23 cellular contexts compared by ENCODE assay signal in genomic region chr7:55521543-55522267, GRCh38. TPM values are rescaled to one million over a fixed set of nuclear protein-coding genes. Genes with fewer than 3 reads are reported as not detected.
A peak's percentile ranks its signal among the peaks of the same experiment; 100 is the strongest.
DNase-seq lines count a peak whose midpoint lies in the region; ATAC-seq and TF ChIP-seq lines count a peak whose summit lies in the region.
"Had no signal": no experiment of that assay in that cellular context is flagged by ENCODE, and none has a peak within 500 bp of the region (broad histone marks: within the 10 kb centered on the region; RNA-seq: fewer than 3 reads in every experiment).

No MANE protein-coding gene starts in this region.

- H3K79me2 ChIP-seq in OCI-LY1 (ENCODE audit: insufficient read depth, low read length) = peaks cover 52% of the 10 kb centered on the region

- H3K9me3 Mint-ChIP-seq in CD4-positive, CD25-positive, alpha-beta regulatory T cell = no peaks in the 10 kb centered on the region
- H3K9me3 Mint-ChIP-seq in nephron progenitor cell = no peaks in the 10 kb centered on the region
- no peaks in the 10 kb centered on the region for H3K9me3 Mint-ChIP-seq in activated CD4-positive, alpha-beta memory T cell treated with anti-CD3 and anti-CD28 coated beads for 36 hours
- H3K9me3 Mint-ChIP-seq: activated naive CD4-positive, alpha-beta T cell treated with anti-CD3 and anti-CD28 coated beads, Interleukin-2, amount 50 U/mL, for 72 hours; naive B cell; stimulated activated naive CD8-positive, alpha-beta T cell treated with anti-CD3 and anti-CD28 coated beads, Interleukin-15, amount 100 ng/mL, for 72 hours had no signal

- no peak for DNase-seq in CD4-positive, CD25-positive, alpha-beta regulatory T cell
- no peak for DNase-seq in coronary artery (ENCODE audit: low spot score)
- DNase-seq in nephron progenitor cell = no peak
- DNase-seq in activated CD4-positive, alpha-beta memory T cell treated with anti-CD3 and anti-CD28 coated beads for 36 hours = no peak
- DNase-seq in Kasumi-1 (lab: John Stamatoyannopoulos, UW) = no peak
- DNase-seq in activated gamma-delta T cell (lab: John Stamatoyannopoulos, UW) = no peak
- DNase-seq in ecto neural progenitor cell (ENCODE audit: low spot score) = no peak
- DNase-seq: ACHN; activated CD4-positive, alpha-beta T cell treated with anti-CD3 and anti-CD28 coated beads, Interleukin-2, amount 50 U/mL, for 1 hour; activated T-cell treated with anti-CD3 and anti-CD28 coated beads, Interleukin-2, amount 50 U/mL, for 1 hour; effector CD8-positive, alpha-beta T cell; hippocampal formation; KBM-7; left ventricle myocardium inferior; naive B cell; NCI-H226; SIG-M5; stimulated activated CD4-positive, alpha-beta T cell treated with anti-CD3 and anti-CD28 coated beads, Interleukin-12 subunit alpha, Interleukin-12 subunit beta, amount 100 ng/mL, for 4 hours; stimulated activated naive CD8-positive, alpha-beta T cell treated with anti-CD3 and anti-CD28 coated beads, Interleukin-15, amount 100 ng/mL, for 72 hours; T1000 had no signal

- no peaks in the 10 kb centered on the region for H3K9me2 ChIP-seq in OCI-LY1 (ENCODE audit: low read depth, low read length)

- no peak overlapping the region for H2AFZ ChIP-seq in OCI-LY1 (ENCODE audit: low read length)

- H3K27me3 Mint-ChIP-seq in CD4-positive, CD25-positive, alpha-beta regulatory T cell = no peaks in the 10 kb centered on the region
- H3K27me3 Mint-ChIP-seq in nephron progenitor cell (ENCODE audit: low read depth, poor library complexity) = no peaks in the 10 kb centered on the region
- H3K27me3 Mint-ChIP-seq in activated CD4-positive, alpha-beta memory T cell treated with anti-CD3 and anti-CD28 coated beads for 36 hours = no peaks in the 10 kb centered on the region
- H3K27me3 Mint-ChIP-seq: naive B cell; stimulated activated naive CD8-positive, alpha-beta T cell treated with anti-CD3 and anti-CD28 coated beads, Interleukin-15, amount 100 ng/mL, for 72 hours had no signal

- TF ChIP-seq CTCF in OCI-LY1 (IDR thresholded peaks at IDR 0.05; ENCODE audit: low read length) = no peak
- TF ChIP-seq CTCF in coronary artery (IDR thresholded peaks at IDR 0.05) = no peak
- TF ChIP-seq CTCF in nephron progenitor cell (IDR thresholded peaks at IDR 0.05) = no peak

- peak overlapping the region in 2 of 3 donors; percentile 14 to 79 for H3K27ac Mint-ChIP-seq in CD4-positive, CD25-positive, alpha-beta regulatory T cell
- peak overlapping the region; percentile 62 for H3K27ac Mint-ChIP-seq in nephron progenitor cell
- no peak overlapping the region for H3K27ac Mint-ChIP-seq in activated CD4-positive, alpha-beta memory T cell treated with anti-CD3 and anti-CD28 coated beads for 36 hours
- H3K27ac Mint-ChIP-seq: stimulated activated naive CD8-positive, alpha-beta T cell treated with anti-CD3 and anti-CD28 coated beads, Interleukin-15, amount 100 ng/mL, for 72 hours had no signal

- H3K4me2 ChIP-seq in OCI-LY1 (ENCODE audit: low read length) = peak overlapping the region; percentile 51

- H3K27ac ChIP-seq in CD4-positive, CD25-positive, alpha-beta regulatory T cell (ENCODE audit: insufficient read depth, low read length, poor library complexity, severe bottlenecking) = no peak overlapping the region
- H3K27ac ChIP-seq in OCI-LY1 (ENCODE audit: low read depth, low read length, poor library complexity, severe bottlenecking) (peak overlapping the region; percentile 73), coronary artery (peak overlapping the region in 1 of 2 donors; percentile 28)
- H3K27ac ChIP-seq: HL-60, left ventricle myocardium inferior had no signal

- no peaks in the 10 kb centered on the region for H3K9me3 ChIP-seq in CD4-positive, CD25-positive, alpha-beta regulatory T cell (ENCODE audit: control insufficient read depth in 2 of 2, low read length in 2 of 2)
- H3K9me3 ChIP-seq in OCI-LY1 (ENCODE audit: low read length) = no peaks in the 10 kb centered on the region
- H3K9me3 ChIP-seq: left ventricle myocardium inferior had no signal

- H3K4me3 Mint-ChIP-seq in CD4-positive, CD25-positive, alpha-beta regulatory T cell = peak overlapping the region in 2 of 4 donors; percentile 13 to 43
- no peak overlapping the region for H3K4me3 Mint-ChIP-seq in nephron progenitor cell
- no peak overlapping the region for H3K4me3 Mint-ChIP-seq in activated CD4-positive, alpha-beta memory T cell treated with anti-CD3 and anti-CD28 coated beads for 36 hours
- H3K4me3 Mint-ChIP-seq: naive B cell; stimulated activated naive CD8-positive, alpha-beta T cell treated with anti-CD3 and anti-CD28 coated beads, Interleukin-15, amount 100 ng/mL, for 72 hours had no signal

- no peak for ATAC-seq in CD4-positive, CD25-positive, alpha-beta regulatory T cell (ENCODE audit: low read depth in 2 of 2)
- ATAC-seq: activated naive CD4-positive, alpha-beta T cell treated with anti-CD3 and anti-CD28 coated beads, Interleukin-2, amount 50 U/mL, for 72 hours; stimulated activated naive CD8-positive, alpha-beta T cell treated with anti-CD3 and anti-CD28 coated beads, Interleukin-15, amount 100 ng/mL, for 72 hours had no signal

- intact Hi-C loops in activated CD4-positive, alpha-beta memory T cell treated with anti-CD3 and anti-CD28 coated beads for 36 hours (cut with micrococcal nuclease) = no loop called here

- H3K4me3 ChIP-seq in CD4-positive, CD25-positive, alpha-beta regulatory T cell (ENCODE audit: low read depth, low read length) = no peak overlapping the region
- peak overlapping the region; percentile 7 for H3K4me3 ChIP-seq in OCI-LY1 (ENCODE audit: low read depth, low read length, poor library complexity, severe bottlenecking)
- H3K4me3 ChIP-seq in coronary artery = peak overlapping the region; percentile 6
- H3K4me3 ChIP-seq: left ventricle myocardium inferior had no signal

- peak overlapping the region; percentile 59; the same call in 1 of the 2 replicates for H3K9ac ChIP-seq in OCI-LY1 (ENCODE audit: low read length)

- CTCF ChIA-PET in activated CD4-positive, alpha-beta memory T cell treated with anti-CD3 and anti-CD28 coated beads for 36 hours (lab: Charles Lee) = interaction anchor here (1.3 to 3.3 kb wide), 3 partner anchors 10 to 72 kb away, joined by 3 to 12 read pairs (median 4); no protein-coding TSS in a partner anchor

- H3K4me1 Mint-ChIP-seq in CD4-positive, CD25-positive, alpha-beta regulatory T cell = peaks cover 50 to 89% (median 70%) of the 10 kb centered on the region in 4 donors
- H3K4me1 Mint-ChIP-seq in nephron progenitor cell = peaks cover 14% of the 10 kb centered on the region
- peaks cover 81% of the 10 kb centered on the region for H3K4me1 Mint-ChIP-seq in activated CD4-positive, alpha-beta memory T cell treated with anti-CD3 and anti-CD28 coated beads for 36 hours (ENCODE audit: low read depth)

- peaks cover 41% of the 10 kb centered on the region for H3K36me3 ChIP-seq in CD4-positive, CD25-positive, alpha-beta regulatory T cell (ENCODE audit: control insufficient read depth, insufficient read depth, low read length)
- H3K36me3 ChIP-seq in OCI-LY1 (ENCODE audit: insufficient read depth, low read length) = peaks cover 38% of the 10 kb centered on the region

- POLR2A ChIA-PET in activated CD4-positive, alpha-beta memory T cell treated with anti-CD3 and anti-CD28 coated beads for 36 hours (lab: Charles Lee) = interaction anchor here (1.0 kb wide), 1 partner anchor 156 kb away, joined by 3 read pairs; the partner anchor contains the start of gene LANCL2

- peaks cover 38% of the 10 kb centered on the region for H3K36me3 Mint-ChIP-seq in CD4-positive, CD25-positive, alpha-beta regulatory T cell
- H3K36me3 Mint-ChIP-seq in nephron progenitor cell (ENCODE audit: low read depth) = peaks cover 15% of the 10 kb centered on the region
- peaks cover 22% of the 10 kb centered on the region for H3K36me3 Mint-ChIP-seq in activated CD4-positive, alpha-beta memory T cell treated with anti-CD3 and anti-CD28 coated beads for 36 hours

- no peaks in the 10 kb centered on the region for H3F3A ChIP-seq in OCI-LY1 (ENCODE audit: insufficient read depth, low read length)

- no peaks in the 10 kb centered on the region for H4K20me1 ChIP-seq in OCI-LY1 (ENCODE audit: insufficient read depth, low read length)

- no peaks in the 10 kb centered on the region for H3K27me3 ChIP-seq in CD4-positive, CD25-positive, alpha-beta regulatory T cell (ENCODE audit: control insufficient read depth, insufficient read depth, low read length)
- H3K27me3 ChIP-seq in OCI-LY1 (ENCODE audit: insufficient read depth, low read length) = no peaks in the 10 kb centered on the region

- peaks cover 48% of the 10 kb centered on the region for H3K4me1 ChIP-seq in CD4-positive, CD25-positive, alpha-beta regulatory T cell (ENCODE audit: control insufficient read depth, insufficient read depth, low read length, poor library complexity, severe bottlenecking)
- H3K4me1 ChIP-seq in OCI-LY1 (ENCODE audit: insufficient read depth, low read length, severe bottlenecking) = peaks cover 100% of the 10 kb centered on the region

RNA-seq across cellular contexts. Expression of gene VOPP1, which starts 50.6 kb away (rescaled TPM):
- 128 TPM for total RNA-seq in CD4-positive, CD25-positive, alpha-beta regulatory T cell
- polyA plus RNA-seq in CD4-positive, CD25-positive, alpha-beta regulatory T cell = 10 to 100 TPM; 40.3 to 68.4 (median 56.1) TPM
- 10 to 100 TPM; 64.9 to 67.2 TPM for total RNA-seq in activated CD4-positive, alpha-beta memory T cell treated with anti-CD3 and anti-CD28 coated beads for 36 hours
